1 cellular context compared by ENCODE assay signal in the genomic region with DNA sequence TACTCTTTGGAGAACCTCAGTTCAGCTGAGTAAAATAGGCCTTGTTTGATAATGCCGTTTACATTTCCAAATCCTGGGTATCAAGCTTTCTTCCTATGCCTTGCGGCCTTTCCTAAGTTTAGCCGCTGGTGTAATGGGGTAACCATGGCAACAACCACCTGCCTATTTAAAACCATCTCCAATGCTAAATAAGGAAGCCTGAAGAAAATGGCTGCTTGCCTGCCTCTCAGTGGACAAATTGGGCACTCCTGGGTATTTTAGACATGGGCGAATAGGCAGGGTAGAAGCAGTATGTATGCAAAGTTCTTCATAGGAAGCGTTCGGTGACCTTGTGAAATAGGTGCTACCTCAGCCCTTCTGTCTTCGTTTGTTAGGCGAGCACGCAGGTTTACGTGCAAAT.
TF ChIP-seq lines count a peak whose summit lies in the region.

No MANE protein-coding gene starts in this region.

TF ChIP-seq in WTC11, 78 proteins besides CTCF, POLR2A, EP300 and RAD21 (continued from another document):
- TF ChIP-seq, protein P1, sequence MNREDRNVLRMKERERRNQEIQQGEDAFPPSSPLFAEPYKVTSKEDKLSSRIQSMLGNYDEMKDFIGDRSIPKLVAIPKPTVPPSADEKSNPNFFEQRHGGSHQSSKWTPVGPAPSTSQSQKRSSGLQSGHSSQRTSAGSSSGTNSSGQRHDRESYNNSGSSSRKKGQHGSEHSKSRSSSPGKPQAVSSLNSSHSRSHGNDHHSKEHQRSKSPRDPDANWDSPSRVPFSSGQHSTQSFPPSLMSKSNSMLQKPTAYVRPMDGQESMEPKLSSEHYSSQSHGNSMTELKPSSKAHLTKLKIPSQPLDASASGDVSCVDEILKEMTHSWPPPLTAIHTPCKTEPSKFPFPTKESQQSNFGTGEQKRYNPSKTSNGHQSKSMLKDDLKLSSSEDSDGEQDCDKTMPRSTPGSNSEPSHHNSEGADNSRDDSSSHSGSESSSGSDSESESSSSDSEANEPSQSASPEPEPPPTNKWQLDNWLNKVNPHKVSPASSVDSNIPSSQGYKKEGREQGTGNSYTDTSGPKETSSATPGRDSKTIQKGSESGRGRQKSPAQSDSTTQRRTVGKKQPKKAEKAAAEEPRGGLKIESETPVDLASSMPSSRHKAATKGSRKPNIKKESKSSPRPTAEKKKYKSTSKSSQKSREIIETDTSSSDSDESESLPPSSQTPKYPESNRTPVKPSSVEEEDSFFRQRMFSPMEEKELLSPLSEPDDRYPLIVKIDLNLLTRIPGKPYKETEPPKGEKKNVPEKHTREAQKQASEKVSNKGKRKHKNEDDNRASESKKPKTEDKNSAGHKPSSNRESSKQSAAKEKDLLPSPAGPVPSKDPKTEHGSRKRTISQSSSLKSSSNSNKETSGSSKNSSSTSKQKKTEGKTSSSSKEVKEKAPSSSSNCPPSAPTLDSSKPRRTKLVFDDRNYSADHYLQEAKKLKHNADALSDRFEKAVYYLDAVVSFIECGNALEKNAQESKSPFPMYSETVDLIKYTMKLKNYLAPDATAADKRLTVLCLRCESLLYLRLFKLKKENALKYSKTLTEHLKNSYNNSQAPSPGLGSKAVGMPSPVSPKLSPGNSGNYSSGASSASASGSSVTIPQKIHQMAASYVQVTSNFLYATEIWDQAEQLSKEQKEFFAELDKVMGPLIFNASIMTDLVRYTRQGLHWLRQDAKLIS (CRISPR knock-in tag; IDR thresholded peaks at IDR 0.05; ENCODE audit: borderline replicate concordance) = no peak
- TF ChIP-seq EMX1 (CRISPR knock-in tag; IDR thresholded peaks at IDR 0.05) (no peak), ZNF671 (CRISPR knock-in tag; IDR thresholded peaks at IDR 0.05) (no peak), TEAD1 (CRISPR knock-in tag; IDR thresholded peaks at IDR 0.05) (no peak)
- TF ChIP-seq, protein P2, sequence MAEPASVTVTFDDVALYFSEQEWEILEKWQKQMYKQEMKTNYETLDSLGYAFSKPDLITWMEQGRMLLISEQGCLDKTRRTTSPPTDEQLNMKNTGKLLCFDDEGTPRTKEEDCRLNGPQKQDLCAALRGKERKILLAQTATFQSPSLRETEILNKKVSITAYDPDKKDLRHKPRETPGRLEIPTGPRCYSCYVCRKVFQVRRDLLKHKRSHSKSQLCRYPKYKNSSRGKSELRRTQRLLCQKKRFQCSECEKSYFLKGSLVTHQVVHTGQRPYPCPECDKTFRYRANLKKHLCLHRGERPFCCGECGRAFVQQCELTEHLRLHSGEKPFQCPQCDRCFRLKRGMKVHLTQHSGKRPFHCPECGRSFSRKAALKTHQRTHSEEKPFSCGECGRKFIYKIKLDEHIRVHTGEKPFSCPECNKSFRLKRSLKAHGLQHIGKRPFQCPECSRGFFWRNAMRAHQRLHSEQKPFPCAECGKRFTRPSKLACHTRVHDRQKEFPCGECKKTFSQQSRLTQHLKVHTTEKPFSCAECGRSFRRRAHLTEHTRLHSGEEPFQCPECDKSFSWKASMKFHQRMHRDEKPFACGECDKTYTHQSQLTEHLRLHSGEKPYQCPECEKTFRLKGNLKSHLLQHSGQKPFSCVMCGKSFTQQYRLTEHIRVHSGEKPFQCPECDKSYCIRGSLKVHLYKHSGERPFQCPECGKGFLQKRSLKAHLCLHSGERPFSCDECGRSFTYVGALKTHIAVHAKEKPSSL (CRISPR knock-in tag; conservative IDR thresholded peaks at IDR 0.05) = no peak
